8 cellular contexts compared by ENCODE assay signal in the genomic region with DNA sequence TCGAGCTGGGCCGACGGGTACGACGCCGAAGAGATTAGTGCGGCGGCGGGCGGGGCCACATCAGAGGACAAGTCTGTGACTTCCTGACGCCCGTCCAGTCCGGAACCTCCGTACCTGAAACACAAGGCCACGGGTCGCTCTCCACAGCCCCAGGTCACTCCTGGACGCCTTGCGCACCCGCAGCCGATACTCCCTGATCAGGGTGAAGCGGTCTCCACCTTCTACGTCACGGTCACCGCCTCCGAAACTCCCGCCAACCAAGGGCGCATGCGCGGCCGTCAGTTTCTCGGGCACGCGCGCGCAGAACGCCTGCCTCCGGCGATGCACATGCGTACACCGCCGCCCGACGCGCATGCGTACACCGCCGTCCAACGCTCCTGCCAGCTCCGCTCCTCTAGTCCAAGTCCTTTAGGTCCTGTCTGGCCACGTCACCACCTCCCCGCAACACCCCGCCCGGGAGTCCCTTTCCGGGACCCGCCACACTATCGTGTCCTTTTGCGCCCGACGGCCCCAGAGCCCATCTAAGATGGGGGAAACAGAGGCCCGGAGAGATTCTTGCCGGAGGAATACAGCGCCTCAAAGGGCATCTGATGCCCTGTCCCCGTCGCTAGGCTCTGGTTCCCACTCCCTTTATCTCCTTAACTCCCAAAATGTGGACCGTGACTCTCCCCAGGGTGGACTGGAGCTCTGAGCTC. TPM values are rescaled to one million over a fixed set of nuclear protein-coding genes. Genes with fewer than 3 reads are reported as not detected.
DNase-seq lines count a peak whose midpoint lies in the region; ATAC-seq and TF ChIP-seq lines count a peak whose summit lies in the region.

A gene with protein sequence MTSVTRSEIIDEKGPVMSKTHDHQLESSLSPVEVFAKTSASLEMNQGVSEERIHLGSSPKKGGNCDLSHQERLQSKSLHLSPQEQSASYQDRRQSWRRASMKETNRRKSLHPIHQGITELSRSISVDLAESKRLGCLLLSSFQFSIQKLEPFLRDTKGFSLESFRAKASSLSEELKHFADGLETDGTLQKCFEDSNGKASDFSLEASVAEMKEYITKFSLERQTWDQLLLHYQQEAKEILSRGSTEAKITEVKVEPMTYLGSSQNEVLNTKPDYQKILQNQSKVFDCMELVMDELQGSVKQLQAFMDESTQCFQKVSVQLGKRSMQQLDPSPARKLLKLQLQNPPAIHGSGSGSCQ (minus strand): TSS at position 216 of the 695 bp plus-strand sequence. CDS start 2,305 bp downstream, outside the sequence.

- peak within 1 kb of the TSS; percentile 99 for H3K27ac Mint-ChIP-seq in activated T-cell treated with anti-CD3 and anti-CD28 coated beads, Interleukin-2, amount 50 U/mL, for 24 hours

- H3K27me3 Mint-ChIP-seq in activated T-cell treated with anti-CD3 and anti-CD28 coated beads, Interleukin-2, amount 50 U/mL, for 24 hours: no peaks in the 10 kb centered on the region

- H3K36me3 ChIP-seq in esophagus (ENCODE audit: control insufficient read depth in 2 of 2, insufficient read depth in 2 of 2, low read length in 1 of 2) (no peaks in the 10 kb centered on the region), mucosa of stomach (ENCODE audit: control insufficient read depth, insufficient read depth, low read length) (no peaks in the 10 kb centered on the region)

- no peaks in the 10 kb centered on the region for H3K4me1 ChIP-seq in esophagus (ENCODE audit: control insufficient read depth in 2 of 2, insufficient read depth in 2 of 2, low read length in 1 of 2)
- H3K4me1 ChIP-seq in mucosa of stomach (ENCODE audit: control insufficient read depth, insufficient read depth, low read length): peaks cover 8% of the 10 kb centered on the region

- H3K9me3 Mint-ChIP-seq in activated T-cell treated with anti-CD3 and anti-CD28 coated beads, Interleukin-2, amount 50 U/mL, for 24 hours: no peaks in the 10 kb centered on the region

- H3K36me3 Mint-ChIP-seq in activated T-cell treated with anti-CD3 and anti-CD28 coated beads, Interleukin-2, amount 50 U/mL, for 24 hours (ENCODE audit: low read depth): peaks cover 21% of the 10 kb centered on the region

- 0% methylated on average over 56 to 65 of the region's 65 CpGs for WGBS in esophagus, 2 donors

- H3K9me3 ChIP-seq in esophagus (ENCODE audit: control insufficient read depth in 2 of 2, insufficient read depth in 1 of 2, low read depth in 1 of 2, low read length in 1 of 2): no peaks in the 10 kb centered on the region
- no peaks in the 10 kb centered on the region for H3K9me3 ChIP-seq in mucosa of stomach (ENCODE audit: control insufficient read depth, low read length)

- H3K9ac ChIP-seq in mucosa of stomach (ENCODE audit: low read length): peak within 1 kb of the TSS; percentile 95

- H3K4me3 Mint-ChIP-seq in activated T-cell treated with anti-CD3 and anti-CD28 coated beads, Interleukin-2, amount 50 U/mL, for 24 hours: peak within 1 kb of the TSS; percentile 88

- peak within 1 kb of the TSS; percentile 69 to 79 for H3K4me3 ChIP-seq in esophagus (ENCODE audit: low read depth in 1 of 2, low read length in 2 of 2)
- peak within 1 kb of the TSS; percentile 87 for H3K4me3 ChIP-seq in mucosa of stomach (ENCODE audit: low read length)

- peaks cover 22% of the 10 kb centered on the region for H3K4me1 Mint-ChIP-seq in activated T-cell treated with anti-CD3 and anti-CD28 coated beads, Interleukin-2, amount 50 U/mL, for 24 hours (ENCODE audit: low read depth)

- ATAC-seq in GM21723 (IDR thresholded peaks at IDR 0.05; ENCODE audit: unreplicated experiment): peak; percentile 78

- no peaks in the 10 kb centered on the region for H3K27me3 ChIP-seq in esophagus (ENCODE audit: control insufficient read depth in 1 of 2, insufficient read depth in 2 of 2, low read length in 2 of 2)
- H3K27me3 ChIP-seq in mucosa of stomach (ENCODE audit: control insufficient read depth, insufficient read depth, low read length): no peaks in the 10 kb centered on the region

- DNase-seq in DMS53 treated with DMSO at 0.1 percent for 48 hours (lab: John Stamatoyannopoulos, UW; ENCODE audit: unreplicated experiment): peak; percentile 94
- peak; percentile 94 for DNase-seq in KG1 (lab: John Stamatoyannopoulos, UW)
- peak; percentile 99 for DNase-seq in activated T-cell treated with anti-CD3 and anti-CD28 coated beads, Interleukin-2, amount 50 U/mL, for 24 hours
- peak; percentile 100 for DNase-seq in stimulated activated CD8-positive, alpha-beta memory T cell treated with anti-CD3 and anti-CD28 coated beads, Interleukin-4, amount 100 ng/mL, for 48 hours

- H3K27ac ChIP-seq in esophagus (ENCODE audit: low read depth in 2 of 2, low read length in 1 of 2): peak within 1 kb of the TSS; percentile 90 to 96

TF ChIP-seq in PFSK-1, 5 proteins besides CTCF, POLR2A, EP300 and RAD21:
- TF ChIP-seq FOXP2 (optimal IDR thresholded peaks at IDR 0.05; ENCODE audit: borderline replicate concordance, extremely low read depth, extremely low read length, insufficient read depth) (no peak), POLR2AphosphoS5 (IDR thresholded peaks at IDR 0.05; ENCODE audit: low read depth, low read length) (peak; percentile 94), TAF1 (IDR thresholded peaks at IDR 0.05; ENCODE audit: borderline replicate concordance, insufficient read depth, low read length) (peak; percentile 70)

RNA-seq across cellular contexts. Expression of the gene that starts here (rescaled TPM):
- polyA plus RNA-seq in PFSK-1 (2012; ENCODE audit: insufficient read length, low read depth): 10.8 TPM
- polyA plus RNA-seq in esophagus: 1 to 10 TPM; 7.6 to 9.4 TPM

Comparison
In these comparisons a context has a peak if more than half of its experiments do, and no peak if none do; other contexts are left out.
1. Peak in every context shown above with its lines: DNase-seq, ATAC-seq, H3K4me3 ChIP-seq and H3K27ac ChIP-seq.